18 cellular contexts compared by ENCODE assay signal in genomic region chr19:7635670-7636069, GRCh38. TPM values are rescaled to one million over a fixed set of nuclear protein-coding genes. Genes with fewer than 3 reads are reported as not detected.
DNase-seq lines count a peak whose midpoint lies in the region; ATAC-seq and TF ChIP-seq lines count a peak whose summit lies in the region.
"Had no signal": no experiment of that assay in that cellular context is flagged by ENCODE, and none has a peak within 500 bp of the region (broad histone marks: within the 10 kb centered on the region; RNA-seq: fewer than 3 reads in every experiment).

No MANE protein-coding gene starts in this region.

- H3K4me2 ChIP-seq in OCI-LY7 (ENCODE audit: low read length), result no peak overlapping the region
- H3K4me2 ChIP-seq: smooth muscle cell had no signal

- peaks cover 1% of the 10 kb centered on the region; the same call in 1 of the 2 replicates for H3K79me2 ChIP-seq in OCI-LY7 (ENCODE audit: insufficient read depth, low read depth, low read length)

- POLR2A ChIA-PET in activated CD8-positive, alpha-beta T cell treated with anti-CD3 and anti-CD28 coated beads for 36 hours (lab: Charles Lee), result interaction anchor here (0.7 to 2.9 kb wide), 2 partner anchors 18 to 26 kb away, joined by 3 to 10 read pairs; no protein-coding TSS in a partner anchor
- POLR2A ChIA-PET in OCI-LY7 (lab: Charles Lee), result no interaction called here

- no TSS peak for BruUV-seq in OCI-LY7 (replicated peaks; lab: Mats Ljungman, UMichigan)

- H4K20me1 ChIP-seq in OCI-LY7 (ENCODE audit: insufficient read depth, low read length), result no peaks in the 10 kb centered on the region

- peaks cover 11% of the 10 kb centered on the region for H3K36me3 Mint-ChIP-seq in stimulated activated naive CD8-positive, alpha-beta T cell treated with anti-CD3 and anti-CD28 coated beads, Interleukin-15, Interleukin-2, amounts not matched to agents 100 ng/mL and 50 ng/mL, for 24 hours (ENCODE audit: low read depth)
- H3K36me3 Mint-ChIP-seq in activated CD8-positive, alpha-beta T cell treated with anti-CD3 and anti-CD28 coated beads for 36 hours (ENCODE audit: low read depth), result peaks cover 12% of the 10 kb centered on the region
- H3K36me3 Mint-ChIP-seq in immature natural killer cell, result peaks cover 3 to 6% (median 4%) of the 10 kb centered on the region in 3 donors
- H3K36me3 Mint-ChIP-seq in CD14-positive monocyte, result peaks cover 35 to 42% of the 10 kb centered on the region in 2 donors

- no peak for TF ChIP-seq CTCF in activated CD8-positive, alpha-beta T cell treated with anti-CD3 and anti-CD28 coated beads for 36 hours (IDR thresholded peaks at IDR 0.05)
- TF ChIP-seq CTCF in OCI-LY7 (conservative IDR thresholded peaks at IDR 0.05; ENCODE audit: low read length), result no peak
- no peak for TF ChIP-seq CTCF in CD14-positive monocyte (IDR thresholded peaks at IDR 0.05)

- DNase-seq in stimulated activated naive CD8-positive, alpha-beta T cell treated with anti-CD3 and anti-CD28 coated beads, Interleukin-15, amount 100 ng/mL, for 72 hours, result no peak
- no peak for DNase-seq in activated CD8-positive, alpha-beta T cell treated with anti-CD3 and anti-CD28 coated beads for 36 hours
- DNase-seq in immature natural killer cell (no peak), OCI-LY7 (ENCODE audit: low spot score) (no peak), CD14-positive monocyte (ENCODE audit: low spot score) (no peak)
- no peak for DNase-seq in central memory CD4-positive, alpha-beta T cell
- DNase-seq: DND-41, heart right ventricle, NCI-H187 treated with DMSO at 0.1 percent for 48 hours, NCI-H524, OCI-M1, SJCRH30, tibial artery had no signal

- no peak overlapping the region for H3K27ac Mint-ChIP-seq in stimulated activated naive CD8-positive, alpha-beta T cell treated with anti-CD3 and anti-CD28 coated beads, Interleukin-15, Interleukin-2, amounts not matched to agents 100 ng/mL and 50 ng/mL, for 24 hours
- no peak overlapping the region for H3K27ac Mint-ChIP-seq in stimulated activated naive CD8-positive, alpha-beta T cell treated with anti-CD3 and anti-CD28 coated beads, Interleukin-15, amount 100 ng/mL, for 72 hours
- H3K27ac Mint-ChIP-seq in activated CD8-positive, alpha-beta T cell treated with anti-CD3 and anti-CD28 coated beads for 36 hours, result peak overlapping the region; percentile 88
- H3K27ac Mint-ChIP-seq in immature natural killer cell (peak overlapping the region; percentile 56 to 93 (median 88)), CD14-positive monocyte (peak overlapping the region in 1 of 7 donors; percentile 3)

- CTCF ChIA-PET in activated CD8-positive, alpha-beta T cell treated with anti-CD3 and anti-CD28 coated beads for 36 hours (lab: Charles Lee), result interaction anchor here (1.2 to 2.1 kb wide), 3 partner anchors 17 to 67 kb away, joined by 4 to 5 read pairs (median 5); partner anchors contain the start of gene TRAPPC5
- CTCF ChIA-PET in OCI-LY7 (lab: Charles Lee; ENCODE audit: unreplicated experiment), result no interaction called here

- H3K27ac ChIP-seq in OCI-LY7 (ENCODE audit: low read depth, low read length, poor library complexity, severe bottlenecking), result no peak overlapping the region
- H3K27ac ChIP-seq: cardiac muscle cell, heart right ventricle, SJCRH30, tibial artery had no signal

- intact Hi-C loops in activated CD8-positive, alpha-beta T cell treated with anti-CD3 and anti-CD28 coated beads for 36 hours (cut with micrococcal nuclease), result no loop called here
- intact Hi-C loops in OCI-LY7 (cut with micrococcal nuclease; ENCODE audit: unreplicated experiment) (no loop called here), CD14-positive monocyte (cut with micrococcal nuclease) (loop anchor here (5.0 to 10.0 kb wide), 3 partner anchors 42 to 269 kb away; partner anchors contain the start of genes MAP2K7 (in 1 of the 2), MCEMP1 (in 1 of the 2) and TRAPPC5 (in 1 of the 2))

- no peak for ATAC-seq in stimulated activated naive CD8-positive, alpha-beta T cell treated with anti-CD3 and anti-CD28 coated beads, Interleukin-15, amount 100 ng/mL, for 72 hours
- no peak for ATAC-seq in activated CD8-positive, alpha-beta T cell treated with anti-CD3 and anti-CD28 coated beads for 36 hours

- no peaks in the 10 kb centered on the region for H3K9me3 ChIP-seq in OCI-LY7 (ENCODE audit: low read length)
- H3K9me3 ChIP-seq: heart right ventricle, SJCRH30, tibial artery had no signal

- no peaks in the 10 kb centered on the region for H3K9me2 ChIP-seq in OCI-LY7 (ENCODE audit: insufficient read depth, low read length)

- H3K27me3 Mint-ChIP-seq in stimulated activated naive CD8-positive, alpha-beta T cell treated with anti-CD3 and anti-CD28 coated beads, Interleukin-15, Interleukin-2, amounts not matched to agents 100 ng/mL and 50 ng/mL, for 24 hours, result no peaks in the 10 kb centered on the region
- no peaks in the 10 kb centered on the region for H3K27me3 Mint-ChIP-seq in stimulated activated naive CD8-positive, alpha-beta T cell treated with anti-CD3 and anti-CD28 coated beads, Interleukin-15, amount 100 ng/mL, for 72 hours
- H3K27me3 Mint-ChIP-seq in activated CD8-positive, alpha-beta T cell treated with anti-CD3 and anti-CD28 coated beads for 36 hours, result no peaks in the 10 kb centered on the region
- H3K27me3 Mint-ChIP-seq in immature natural killer cell (ENCODE audit: low read depth in 3 of 3) (peaks cover 0 to 8% (median 0%) of the 10 kb centered on the region in 3 donors), CD14-positive monocyte (ENCODE audit: low read depth in 3 of 3) (peaks cover 0 to 3% (median 2%) of the 10 kb centered on the region in 3 donors)

- H3K4me1 Mint-ChIP-seq in stimulated activated naive CD8-positive, alpha-beta T cell treated with anti-CD3 and anti-CD28 coated beads, Interleukin-15, Interleukin-2, amounts not matched to agents 100 ng/mL and 50 ng/mL, for 24 hours (ENCODE audit: low read depth), result peaks cover 32% of the 10 kb centered on the region
- H3K4me1 Mint-ChIP-seq in stimulated activated naive CD8-positive, alpha-beta T cell treated with anti-CD3 and anti-CD28 coated beads, Interleukin-15, amount 100 ng/mL, for 72 hours, result peaks cover 85% of the 10 kb centered on the region
- peaks cover 31% of the 10 kb centered on the region for H3K4me1 Mint-ChIP-seq in activated CD8-positive, alpha-beta T cell treated with anti-CD3 and anti-CD28 coated beads for 36 hours (ENCODE audit: low read depth)
- H3K4me1 Mint-ChIP-seq in immature natural killer cell (peaks cover 44 to 49% of the 10 kb centered on the region in 2 donors), CD14-positive monocyte (peaks cover 47% of the 10 kb centered on the region)

- H3K4me3 Mint-ChIP-seq in stimulated activated naive CD8-positive, alpha-beta T cell treated with anti-CD3 and anti-CD28 coated beads, Interleukin-15, Interleukin-2, amounts not matched to agents 100 ng/mL and 50 ng/mL, for 24 hours, result peak overlapping the region; percentile 82
- peak overlapping the region in 1 of 2 donors; percentile 28 for H3K4me3 Mint-ChIP-seq in stimulated activated naive CD8-positive, alpha-beta T cell treated with anti-CD3 and anti-CD28 coated beads, Interleukin-15, amount 100 ng/mL, for 72 hours
- peak overlapping the region; percentile 81 for H3K4me3 Mint-ChIP-seq in activated CD8-positive, alpha-beta T cell treated with anti-CD3 and anti-CD28 coated beads for 36 hours
- peak overlapping the region; percentile 82 to 87 (median 83) for H3K4me3 Mint-ChIP-seq in immature natural killer cell
- H3K4me3 Mint-ChIP-seq in CD14-positive monocyte, result peak overlapping the region in 1 of 2 donors; percentile 27

- H3K36me3 ChIP-seq in OCI-LY7 (ENCODE audit: insufficient read depth, low read length), result peaks cover 9% of the 10 kb centered on the region; the same call in 1 of the 2 replicates
- H3K36me3 ChIP-seq: cardiac muscle cell, SJCRH30 had no signal

- peaks cover 17% of the 10 kb centered on the region for H3K4me1 ChIP-seq in OCI-LY7 (ENCODE audit: insufficient read depth, low read length, poor library complexity, severe bottlenecking)
- H3K4me1 ChIP-seq: SJCRH30 had no signal

- no peak overlapping the region for H3K4me3 ChIP-seq in OCI-LY7 (ENCODE audit: low read depth, low read length, poor library complexity, severe bottlenecking)
- H3K4me3 ChIP-seq: cardiac muscle cell, heart right ventricle, SJCRH30, smooth muscle cell, tibial artery had no signal

- no peaks in the 10 kb centered on the region for H3K9me3 Mint-ChIP-seq in stimulated activated naive CD8-positive, alpha-beta T cell treated with anti-CD3 and anti-CD28 coated beads, Interleukin-15, Interleukin-2, amounts not matched to agents 100 ng/mL and 50 ng/mL, for 24 hours
- H3K9me3 Mint-ChIP-seq in stimulated activated naive CD8-positive, alpha-beta T cell treated with anti-CD3 and anti-CD28 coated beads, Interleukin-15, amount 100 ng/mL, for 72 hours, result peaks cover 6 to 9% of the 10 kb centered on the region in 2 donors
- H3K9me3 Mint-ChIP-seq in activated CD8-positive, alpha-beta T cell treated with anti-CD3 and anti-CD28 coated beads for 36 hours, result peaks cover 6% of the 10 kb centered on the region
- H3K9me3 Mint-ChIP-seq in immature natural killer cell, result no peaks in the 10 kb centered on the region
- no peaks in the 10 kb centered on the region for H3K9me3 Mint-ChIP-seq in CD14-positive monocyte

- H2AFZ ChIP-seq in OCI-LY7 (ENCODE audit: low read length), result no peak overlapping the region

RNA-seq across cellular contexts. Expression of gene STXBP2, which starts 1.2 kb away (rescaled TPM):
- total RNA-seq in activated CD8-positive, alpha-beta T cell treated with anti-CD3 and anti-CD28 coated beads for 36 hours, result 10 to 100 TPM; 96.4 to 99.2 TPM
- polyA plus RNA-seq in immature natural killer cell, result 100 to 1,000 TPM in 2 of 3 donors, 10 to 100 TPM in 1; 73.7 to 115 (median 100) TPM
- 27.7 and 43.0 TPM in 2 replicates for total RNA-seq in OCI-LY7 (2014; rRNA removed; shearing (Covaris generic))
- total RNA-seq in OCI-LY7 (2022), result 121 and 138 TPM in 2 replicates
- polyA plus RNA-seq in CD14-positive monocyte, result 100 to 1,000 TPM; 249 to 327 TPM
- total RNA-seq: SJCRH30 had no signal

RNA-seq across cellular contexts. Expression of gene PCP2, which starts 2.2 kb away (rescaled TPM):
- total RNA-seq in activated CD8-positive, alpha-beta T cell treated with anti-CD3 and anti-CD28 coated beads for 36 hours, result 1 to 10 TPM; 4.0 to 4.8 TPM
- under 1 TPM in 1 of 3 donors, not detected in 2; 0.58 TPM for polyA plus RNA-seq in immature natural killer cell
- total RNA-seq in OCI-LY7 (2014; rRNA removed; shearing (Covaris generic)), result 0.82 TPM in 1 of 2 replicates, not detected in the other
- total RNA-seq in OCI-LY7 (2022), result 2.0 and 2.1 TPM in 2 replicates
- not detected for polyA plus RNA-seq in CD14-positive monocyte
- total RNA-seq: fibroblast of lung, kidney epithelial cell, SJCRH30, smooth muscle cell had no signal
- polyA plus RNA-seq: fibroblast of lung had no signal

RNA-seq across cellular contexts. Expression of gene PET100, which starts 6.1 kb away (rescaled TPM):
- total RNA-seq in activated CD8-positive, alpha-beta T cell treated with anti-CD3 and anti-CD28 coated beads for 36 hours, result 10 to 100 TPM; 71.8 to 83.3 TPM
- polyA plus RNA-seq in immature natural killer cell (100 to 1,000 TPM; 107 to 376 (median 255) TPM), CD14-positive monocyte (100 to 1,000 TPM; 300 to 386 TPM)
- total RNA-seq in OCI-LY7 (2014; rRNA removed; shearing (Covaris generic)), result 48.8 and 65.4 TPM in 2 replicates
- 111 and 118 TPM in 2 replicates for total RNA-seq in OCI-LY7 (2022)

RNA-seq across cellular contexts. Expression of gene XAB2, which starts 6.3 kb away (rescaled TPM):
- total RNA-seq in activated CD8-positive, alpha-beta T cell treated with anti-CD3 and anti-CD28 coated beads for 36 hours, result 10 to 100 TPM; 50.7 to 54.1 TPM
- polyA plus RNA-seq in immature natural killer cell, result 10 to 100 TPM in 2 of 3 donors, 1 to 10 TPM in 1; 5.5 to 13.3 (median 12.4) TPM
- total RNA-seq in OCI-LY7 (2014; rRNA removed; shearing (Covaris generic)), result 35.0 and 36.6 TPM in 2 replicates
- total RNA-seq in OCI-LY7 (2022), result 39.7 and 39.9 TPM in 2 replicates
- polyA plus RNA-seq in CD14-positive monocyte, result 1 to 10 TPM; 4.6 to 8.8 TPM

RNA-seq across cellular contexts. Expression of gene RETN, which starts 33.2 kb away (rescaled TPM):
- total RNA-seq in activated CD8-positive, alpha-beta T cell treated with anti-CD3 and anti-CD28 coated beads for 36 hours, result not detected
- polyA plus RNA-seq in immature natural killer cell (1 to 10 TPM in 1 of 3 donors, not detected in 2; 1.4 TPM), CD14-positive monocyte (100 to 1,000 TPM in 1 of 2 donors, 10 to 100 TPM in 1; 60.0 to 119 TPM)
- not detected in 2 replicates for total RNA-seq in OCI-LY7 (2014; rRNA removed; shearing (Covaris generic))
- total RNA-seq in OCI-LY7 (2022), result not detected in 2 replicates
- total RNA-seq: cardiac muscle cell, fibroblast of lung, SJCRH30, smooth muscle cell had no signal
- polyA plus RNA-seq: cardiac muscle cell, fibroblast of lung, smooth muscle cell had no signal

Comparison
In these comparisons a context has a peak if more than half of its experiments do, and no peak if none do; other contexts are left out.
1. H3K27ac Mint-ChIP-seq: peak in activated CD8-positive, alpha-beta T cell treated with anti-CD3 and anti-CD28 coated beads for 36 hours (single experiment) and immature natural killer cell (6 of 6); none in stimulated activated naive CD8-positive, alpha-beta T cell treated with anti-CD3 and anti-CD28 coated beads, Interleukin-15, Interleukin-2, amounts not matched to agents 100 ng/mL and 50 ng/mL, for 24 hours (single experiment) and stimulated activated naive CD8-positive, alpha-beta T cell treated with anti-CD3 and anti-CD28 coated beads, Interleukin-15, amount 100 ng/mL, for 72 hours (0 of 2).
2. intact Hi-C loops: an anchor here in CD14-positive monocyte (5.0 to 10.0 kb wide); none called in activated CD8-positive, alpha-beta T cell treated with anti-CD3 and anti-CD28 coated beads for 36 hours and OCI-LY7.